Comparison of ENCODE assay signal across 20 cellular contexts in the genomic region with DNA sequence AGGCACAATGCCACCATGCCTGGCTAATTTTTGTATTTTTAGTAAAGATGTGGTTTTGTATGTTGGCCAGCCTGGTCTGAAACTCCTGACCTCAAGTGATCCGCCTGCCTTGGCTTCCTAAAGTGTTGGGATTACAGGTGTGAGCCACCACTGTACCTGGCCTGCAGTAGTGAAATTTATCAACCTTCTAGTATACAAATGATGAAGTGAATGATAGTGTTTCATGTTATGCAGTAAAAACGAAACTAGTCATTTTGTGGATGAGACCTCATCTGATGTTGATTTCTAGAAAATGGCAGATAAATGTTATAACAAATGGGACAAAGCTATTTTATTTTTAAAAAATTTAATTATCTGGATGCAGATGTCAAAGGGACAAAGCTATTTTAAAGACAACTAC.
"Had no signal": no experiment of that assay in that cellular context is flagged by ENCODE, and none has a peak within 500 bp of the region (broad histone marks: within the 10 kb centered on the region; RNA-seq: fewer than 3 reads in every experiment).

No MANE protein-coding gene starts in this region.

- H3K27me3 Mint-ChIP-seq: activated naive CD4-positive, alpha-beta T cell treated with anti-CD3 and anti-CD28 coated beads, Interleukin-2, amount 50 U/mL, for 24 hours; natural killer cell treated with Interleukin-12 subunit alpha and Interleukin-12 subunit beta and Interleukin-15 and Interleukin-18, amount 100 ng/mL, for 72 hours; stimulated activated naive B cell treated with anti-CD40 and anti-IgM and Interleukin-4, amounts not matched to agents 10 μg/mL and 1 μg/mL and 100 μg/mL, for 72 hours; T-helper 17 cell had no signal

- H3K36me3 Mint-ChIP-seq: natural killer cell treated with Interleukin-12 subunit alpha and Interleukin-12 subunit beta and Interleukin-15 and Interleukin-18, amount 100 ng/mL, for 72 hours had no signal

- H3K9me3 Mint-ChIP-seq: activated naive CD4-positive, alpha-beta T cell treated with anti-CD3 and anti-CD28 coated beads, Interleukin-2, amount 50 U/mL, for 24 hours; natural killer cell treated with Interleukin-12 subunit alpha and Interleukin-12 subunit beta and Interleukin-15 and Interleukin-18, amount 100 ng/mL, for 72 hours; stimulated activated naive B cell treated with anti-CD40 and anti-IgM and Interleukin-4, amounts not matched to agents 10 μg/mL and 1 μg/mL and 100 μg/mL, for 72 hours had no signal

- ATAC-seq: body of pancreas; left lung; lower lobe of right lung; mucosa of descending colon; natural killer cell treated with Interleukin-12 subunit alpha and Interleukin-12 subunit beta and Interleukin-15 and Interleukin-18, amount 100 ng/mL, for 72 hours; stimulated activated naive B cell treated with anti-CD40 and anti-IgM and Interleukin-4, amounts not matched to agents 10 μg/mL and 1 μg/mL and 100 μg/mL, for 72 hours; T-helper 17 cell had no signal

- H3K4me3 Mint-ChIP-seq: activated naive CD4-positive, alpha-beta T cell treated with anti-CD3 and anti-CD28 coated beads, Interleukin-2, amount 50 U/mL, for 24 hours; natural killer cell treated with Interleukin-12 subunit alpha and Interleukin-12 subunit beta and Interleukin-15 and Interleukin-18, amount 100 ng/mL, for 72 hours; stimulated activated naive B cell treated with anti-CD40 and anti-IgM and Interleukin-4, amounts not matched to agents 10 μg/mL and 1 μg/mL and 100 μg/mL, for 72 hours; T-helper 17 cell had no signal

- DNase-seq: activated CD4-positive, alpha-beta T cell treated with anti-CD3 and anti-CD28 coated beads for 1 hour; activated CD4-positive, alpha-beta T cell treated with anti-CD3 and anti-CD28 coated beads, Interleukin-2, amount 50 U/mL, for 1 hour; activated CD8-positive, alpha-beta memory T cell treated with anti-CD3 and anti-CD28 coated beads for 24 hours; activated CD8-positive, alpha-beta memory T cell treated with anti-CD3 and anti-CD28 coated beads, Interleukin-2, amount 50 U/mL, for 4 hours; activated gamma-delta T cell treated with Interleukin-2 at 50 U/mL for 16 hours; adrenal gland; aorta; body of pancreas; dermis blood vessel endothelial cell; effector CD4-positive, alpha-beta T cell; left lung; lower lobe of right lung; mucosa of descending colon; stimulated activated CD4-positive, alpha-beta T cell treated with anti-CD3 and anti-CD28 coated beads, Interleukin-1b, Interleukin-23, amount 100 ng/mL, for 48 hours; stimulated activated CD4-positive, alpha-beta T cell treated with anti-CD3 and anti-CD28 coated beads, Interleukin-4, amount 100 ng/mL, for 4 hours; stimulated activated CD8-positive, alpha-beta memory T cell treated with anti-CD3 and anti-CD28 coated beads, Interleukin-4, amount 100 ng/mL, for 48 hours; stimulated activated naive B cell treated with anti-CD40 and anti-IgM and Interleukin-4, amounts not matched to agents 10 μg/mL and 1 μg/mL and 100 μg/mL, for 72 hours; T-helper 17 cell had no signal

- H3K27ac Mint-ChIP-seq: natural killer cell treated with Interleukin-12 subunit alpha and Interleukin-12 subunit beta and Interleukin-15 and Interleukin-18, amount 100 ng/mL, for 72 hours; stimulated activated naive B cell treated with anti-CD40 and anti-IgM and Interleukin-4, amounts not matched to agents 10 μg/mL and 1 μg/mL and 100 μg/mL, for 72 hours; T-helper 17 cell had no signal
